In the genomic region with DNA sequence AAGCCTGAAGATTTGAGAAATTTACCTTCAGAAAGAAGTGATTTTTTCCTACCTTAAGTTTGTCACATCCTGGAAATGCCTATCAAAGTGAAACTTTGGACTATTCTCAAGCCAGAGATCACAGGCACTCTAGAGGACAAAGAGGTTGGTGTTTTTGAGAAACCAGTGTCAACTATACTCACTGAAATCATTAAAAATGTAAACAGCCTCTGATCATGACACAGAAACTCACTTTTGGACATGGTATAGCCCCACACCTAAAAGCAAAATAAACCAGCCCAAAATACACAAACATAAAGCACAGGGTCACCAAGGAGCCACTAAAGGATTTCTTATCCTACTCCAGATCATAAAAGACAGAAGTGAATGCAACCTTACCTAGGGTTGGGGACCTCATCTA, we compare ENCODE assay signal across 8 cellular contexts.
"Had no signal": no experiment of that assay in that cellular context is flagged by ENCODE, and none has a peak within 500 bp of the region (broad histone marks: within the 10 kb centered on the region; RNA-seq: fewer than 3 reads in every experiment).

No MANE protein-coding gene starts in this region.

- H3K27ac ChIP-seq: HL-60, KMS-11 had no signal

- DNase-seq: IMR-90, KBM-7, KG1 had no signal

- H3K9me3 Mint-ChIP-seq: IgD-negative memory B cell had no signal

- FAIRE-seq: HTR-8/SVneo had no signal

- ATAC-seq: K562 had no signal

- H3K4me2 ChIP-seq: KMS-11 had no signal

- H3K9ac ChIP-seq: KMS-11 had no signal

- H3K27ac Mint-ChIP-seq: IgD-negative memory B cell had no signal

- H3K4me3 Mint-ChIP-seq: IgD-negative memory B cell had no signal

- H3K27me3 Mint-ChIP-seq: IgD-negative memory B cell had no signal

- H3K4me3 ChIP-seq: K562 had no signal
